Comparison of ENCODE assay signal across 27 cellular contexts in genomic region chr4:34269593-34269992, GRCh38.
"Had no signal": no experiment of that assay in that cellular context is flagged by ENCODE, and none has a peak within 500 bp of the region (broad histone marks: within the 10 kb centered on the region; RNA-seq: fewer than 3 reads in every experiment).

No MANE protein-coding gene starts in this region.

- H3K27me3 Mint-ChIP-seq: dendritic cell treated with granulocyte-macrophage colony-stimulating factor and Interleukin-4, amounts not matched to agents 40 ng/mL and 50 ng/mL, for 4 days; effector memory CD8-positive, alpha-beta T cell; naive B cell had no signal

- H3K4me1 ChIP-seq: colonic mucosa, esophagus muscularis mucosa, foreskin keratinocyte, gastroesophageal sphincter, heart left ventricle, left ventricle myocardium inferior, lower lobe of right lung had no signal

- FAIRE-seq: endometrium, frontal cortex, kidney had no signal

- H3K79me2 ChIP-seq: hepatocyte had no signal

- H3K27ac ChIP-seq: colonic mucosa, epithelial cell of prostate, esophagus muscularis mucosa, foreskin keratinocyte, gastroesophageal sphincter, heart left ventricle, hepatocyte, left ventricle myocardium inferior, lower lobe of right lung had no signal

- H3K36me3 ChIP-seq: colonic mucosa, esophagus muscularis mucosa, gastroesophageal sphincter, heart left ventricle, left ventricle myocardium inferior, lower lobe of right lung had no signal

- H3K36me3 Mint-ChIP-seq: immature natural killer cell, mesothelial cell of epicardium, naive B cell had no signal

- H3K9me3 ChIP-seq: colonic mucosa, esophagus muscularis mucosa, gastroesophageal sphincter, left ventricle myocardium inferior, lower lobe of right lung had no signal

- DNase-seq: cerebellar nuclear complex; colonic mucosa; cortex of kidney; effector CD8-positive, alpha-beta T cell; effector memory CD8-positive, alpha-beta T cell; endodermal cell; foreskin keratinocyte; heart left ventricle; hypothalamus; immature natural killer cell; islet precursor cell; kidney; kidney glomerular epithelial cell; left cardiac atrium; left ventricle myocardium inferior; lower lobe of right lung; mesenchymal stem cell; mucosa of descending colon; naive B cell had no signal

- H3K9me3 Mint-ChIP-seq: endodermal cell had no signal

- H3K4me3 ChIP-seq: colonic mucosa, esophagus muscularis mucosa, gastroesophageal sphincter, heart left ventricle, hepatocyte, left ventricle myocardium inferior, lower lobe of right lung, mucosa of descending colon had no signal

- H3K4me1 Mint-ChIP-seq: endodermal cell, immature natural killer cell, mesothelial cell of epicardium, naive B cell had no signal

- H3K4me2 ChIP-seq: hepatocyte had no signal

- ATAC-seq: effector memory CD8-positive, alpha-beta T cell; foreskin keratinocyte; gastroesophageal sphincter; heart left ventricle; left cardiac atrium; lower lobe of right lung; mucosa of descending colon had no signal

- H3K27me3 ChIP-seq: colonic mucosa, esophagus muscularis mucosa, foreskin keratinocyte, gastroesophageal sphincter, heart left ventricle, hepatocyte had no signal

- H3K4me3 Mint-ChIP-seq: dendritic cell treated with granulocyte-macrophage colony-stimulating factor and Interleukin-4, amounts not matched to agents 40 ng/mL and 50 ng/mL, for 4 days; effector memory CD8-positive, alpha-beta T cell; endodermal cell; immature natural killer cell; mesothelial cell of epicardium; naive B cell had no signal

- H3K27ac Mint-ChIP-seq: dendritic cell treated with granulocyte-macrophage colony-stimulating factor and Interleukin-4, amounts not matched to agents 40 ng/mL and 50 ng/mL, for 4 days; effector memory CD8-positive, alpha-beta T cell; endodermal cell; immature natural killer cell; mesothelial cell of epicardium; naive B cell had no signal

- H2AFZ ChIP-seq: hepatocyte had no signal
